In genomic region chr3:184354121-184354728, GRCh38 we compare ENCODE assay signal across 9 cellular contexts. TPM values are rescaled to one million over a fixed set of nuclear protein-coding genes. Genes with fewer than 3 reads are reported as not detected.
DNase-seq lines count a peak whose midpoint lies in the region; ATAC-seq and TF ChIP-seq lines count a peak whose summit lies in the region.
"Had no signal": no experiment of that assay in that cellular context is flagged by ENCODE, and none has a peak within 500 bp of the region (broad histone marks: within the 10 kb centered on the region; RNA-seq: fewer than 3 reads in every experiment).

No MANE protein-coding gene starts in this region.

- H3K27ac Mint-ChIP-seq in CD8-positive, alpha-beta T cell = no peak overlapping the region
- H3K27ac Mint-ChIP-seq in central memory CD8-positive, alpha-beta T cell (ENCODE audit: low read depth) = no peak overlapping the region
- no peak overlapping the region for H3K27ac Mint-ChIP-seq in memory B cell

- peaks cover 7% of the 10 kb centered on the region for H3K4me1 ChIP-seq in CD8-positive, alpha-beta T cell (ENCODE audit: insufficient read depth, low read length)

- peak in 6 of 7 experiments; percentile 48 to 79 (median 65) for DNase-seq in CD8-positive, alpha-beta T cell
- DNase-seq in central memory CD8-positive, alpha-beta T cell (ENCODE audit: low spot score in 2 of 2) = peak in 1 of 2 donors; percentile 44
- DNase-seq in memory B cell (ENCODE audit: low spot score in 2 of 2) = peak; percentile 55 to 61
- peak in 5 of 6 experiments; percentile 38 to 57 (median 54) for DNase-seq in stimulated activated naive CD4-positive, alpha-beta T cell (lab: John Stamatoyannopoulos, UW)

- H3K27me3 Mint-ChIP-seq in CD8-positive, alpha-beta T cell (ENCODE audit: low read depth) = no peaks in the 10 kb centered on the region
- H3K27me3 Mint-ChIP-seq in central memory CD8-positive, alpha-beta T cell = no peaks in the 10 kb centered on the region
- H3K27me3 Mint-ChIP-seq in memory B cell = no peaks in the 10 kb centered on the region

- H3K36me3 Mint-ChIP-seq in CD8-positive, alpha-beta T cell = peaks cover 4% of the 10 kb centered on the region
- peaks cover 6% of the 10 kb centered on the region for H3K36me3 Mint-ChIP-seq in central memory CD8-positive, alpha-beta T cell (ENCODE audit: insufficient read depth)
- H3K36me3 Mint-ChIP-seq in memory B cell = no peaks in the 10 kb centered on the region

- no peaks in the 10 kb centered on the region for H3K27me3 ChIP-seq in CD8-positive, alpha-beta T cell (ENCODE audit: insufficient read depth, low read length)

- H3K4me1 Mint-ChIP-seq in CD8-positive, alpha-beta T cell (ENCODE audit: low read depth) = peaks cover 3% of the 10 kb centered on the region
- H3K4me1 Mint-ChIP-seq in central memory CD8-positive, alpha-beta T cell = no peaks in the 10 kb centered on the region
- peaks cover 2% of the 10 kb centered on the region for H3K4me1 Mint-ChIP-seq in memory B cell

- H3K27ac ChIP-seq in CD8-positive, alpha-beta T cell (ENCODE audit: low read depth, low read length) = no peak overlapping the region

- H3K4me3 ChIP-seq in CD8-positive, alpha-beta T cell (ENCODE audit: low read depth, low read length) = no peak overlapping the region
- H3K4me3 ChIP-seq in WI38 (ENCODE audit: low read depth, low read length) = no peak overlapping the region

- intact Hi-C loops in CD8-positive, alpha-beta T cell (cut with DNase I, micrococcal nuclease) = loop anchor here (1.0 kb wide), 2 partner anchors 159 to 190 kb away; no protein-coding TSS in a partner anchor

- no peak overlapping the region for H3K4me3 Mint-ChIP-seq in CD8-positive, alpha-beta T cell
- H3K4me3 Mint-ChIP-seq in central memory CD8-positive, alpha-beta T cell = no peak overlapping the region
- no peak overlapping the region for H3K4me3 Mint-ChIP-seq in memory B cell

- POLR2A ChIA-PET in CD8-positive, alpha-beta T cell (lab: Charles Lee) = no interaction called here

- no peaks in the 10 kb centered on the region for H3K36me3 ChIP-seq in CD8-positive, alpha-beta T cell (ENCODE audit: insufficient read depth, low read length)

- peak; percentile 81 for ATAC-seq in CD8-positive, alpha-beta T cell
- peak; percentile 55 for ATAC-seq in HG02885 (IDR thresholded peaks at IDR 0.05; ENCODE audit: poor library complexity, unreplicated experiment)
- peak; percentile 60 for ATAC-seq in central memory CD8-positive, alpha-beta T cell (replicated peaks; ENCODE audit: extremely low read depth, poor library complexity, severe bottlenecking)
- peak; percentile 84 for ATAC-seq in memory B cell (ENCODE audit: low read depth)
- no peak for ATAC-seq in GM21576 (IDR thresholded peaks at IDR 0.05; ENCODE audit: unreplicated experiment)
- ATAC-seq in HG02763 (IDR thresholded peaks at IDR 0.05; ENCODE audit: unreplicated experiment) = no peak

- TF ChIP-seq CTCF in CD8-positive, alpha-beta T cell (IDR thresholded peaks at IDR 0.05) = peak; percentile 57
- TF ChIP-seq CTCF in WI38 (IDR thresholded peaks at IDR 0.05; ENCODE audit: low read depth, low read length) = peak; percentile 77

- CTCF ChIA-PET in CD8-positive, alpha-beta T cell (lab: Charles Lee) = interaction anchor here (0.6 to 5.2 kb wide), 21 partner anchors 8 to 449 kb away, joined by 3 to 79 read pairs (median 4); partner anchors contain the start of gene THPO

- no peaks in the 10 kb centered on the region for H3K9me3 ChIP-seq in CD8-positive, alpha-beta T cell (ENCODE audit: low read length)

- no peaks in the 10 kb centered on the region for H3K9me3 Mint-ChIP-seq in CD8-positive, alpha-beta T cell
- H3K9me3 Mint-ChIP-seq in central memory CD8-positive, alpha-beta T cell = no peaks in the 10 kb centered on the region
- no peaks in the 10 kb centered on the region for H3K9me3 Mint-ChIP-seq in memory B cell

RNA-seq across cellular contexts. Expression of gene CLCN2, which starts 7.2 kb away (rescaled TPM):
- total RNA-seq in CD8-positive, alpha-beta T cell = 1 to 10 TPM; 2.7 to 3.9 TPM

RNA-seq across cellular contexts. Expression of gene POLR2H, which starts 7.3 kb away (rescaled TPM):
- 10 to 100 TPM; 15.6 to 18.4 TPM for total RNA-seq in CD8-positive, alpha-beta T cell

RNA-seq across cellular contexts. Expression of gene FAM131A, which starts 16.8 kb away (rescaled TPM):
- 10 to 100 TPM in 1 of 2 experiments, 1 to 10 TPM in 1; 9.8 to 11.1 TPM for total RNA-seq in CD8-positive, alpha-beta T cell

RNA-seq across cellular contexts. Expression of gene THPO, which starts 23.8 kb away (rescaled TPM):
- total RNA-seq in CD8-positive, alpha-beta T cell = not detected
- total RNA-seq: mononuclear cell had no signal

RNA-seq across cellular contexts. Expression of gene CHRD, which starts 25.6 kb away (rescaled TPM):
- total RNA-seq in CD8-positive, alpha-beta T cell = not detected

Comparison
In these comparisons a context has a peak if more than half of its experiments do, and no peak if none do; other contexts are left out.
1. ATAC-seq: peak in CD8-positive, alpha-beta T cell (single experiment), HG02885 (single experiment), central memory CD8-positive, alpha-beta T cell (single experiment) and memory B cell (single experiment); none in GM21576 (single experiment) and HG02763 (single experiment).